19 cellular contexts compared by ENCODE assay signal in genomic region chr15:66588537-66588936, GRCh38. TPM values are rescaled to one million over a fixed set of nuclear protein-coding genes. Genes with fewer than 3 reads are reported as not detected.
DNase-seq lines count a peak whose midpoint lies in the region; ATAC-seq and TF ChIP-seq lines count a peak whose summit lies in the region.
"Had no signal": no experiment of that assay in that cellular context is flagged by ENCODE, and none has a peak within 500 bp of the region (broad histone marks: within the 10 kb centered on the region; RNA-seq: fewer than 3 reads in every experiment).

No MANE protein-coding gene starts in this region.

- H3K79me2 ChIP-seq in DOHH2 (ENCODE audit: control insufficient read depth, low read length), result no peaks in the 10 kb centered on the region

- no peak overlapping the region for H3K9ac ChIP-seq in iPS-18a (ENCODE audit: low read length)

- DNase-seq in HEK293T (ENCODE audit: extremely low spot score) (peak; percentile 61), UCSD-AML1 (lab: John Stamatoyannopoulos, UW; ENCODE audit: unreplicated experiment) (peak; percentile 79), breast epithelium (ENCODE audit: low spot score in 2 of 2) (no peak), CD1c-positive myeloid dendritic cell (ENCODE audit: extremely low spot score) (no peak)
- no peak for DNase-seq in activated T-helper 2 cell treated with anti-CD3 and anti-CD28 coated beads, Interferon-gamma antibody, Interleukin-2, Interleukin-4, amounts not matched to agents 10 μg/mL and 5 μg/mL and 100 μg/mL, durations not matched to agents 14 hours and 24 hours and 36 hours (ENCODE audit: low spot score)
- DNase-seq: activated CD4-positive, CD25-positive, alpha-beta regulatory T cell; activated CD8-positive, alpha-beta memory T cell treated with anti-CD3 and anti-CD28 coated beads, Interleukin-2, amount 50 U/mL, for 48 hours; AML-193; central memory CD4-positive, alpha-beta T cell; glutamatergic neuron; left cardiac atrium; NCI-H1105; NCI-H2227 treated with DMSO at 0.1 percent for 48 hours; stimulated activated CD4-positive, alpha-beta T cell treated with anti-CD3 and anti-CD28 coated beads, Interleukin-12 subunit alpha, Interleukin-12 subunit beta, amount 100 ng/mL, for 4 hours had no signal

- no peak overlapping the region for H3K4me2 ChIP-seq in DOHH2 (ENCODE audit: low read length)

- no peaks in the 10 kb centered on the region for H4K20me1 ChIP-seq in DOHH2 (ENCODE audit: control insufficient read depth, insufficient read depth, low read depth, low read length)

- peaks cover 6% of the 10 kb centered on the region; the same call in 1 of the 2 replicates for H3K4me1 ChIP-seq in DOHH2 (ENCODE audit: control insufficient read depth, low read length)
- H3K4me1 ChIP-seq in iPS-18a (ENCODE audit: control insufficient read depth, low read depth, low read length), result peaks cover 4% of the 10 kb centered on the region
- no peaks in the 10 kb centered on the region for H3K4me1 ChIP-seq in breast epithelium

- H3K9me3 Mint-ChIP-seq in activated T-helper 2 cell treated with anti-CD3 and anti-CD28 coated beads, Interferon-gamma antibody, Interleukin-2, Interleukin-4, amounts not matched to agents 10 μg/mL and 5 μg/mL and 100 μg/mL, durations not matched to agents 14 hours and 24 hours and 36 hours, result no peaks in the 10 kb centered on the region
- H3K9me3 Mint-ChIP-seq: activated naive CD4-positive, alpha-beta T cell treated with anti-CD3 and anti-CD28 coated beads, Interleukin-2, amount 50 U/mL, for 24 hours had no signal

- POLR2A ChIA-PET in HEK293T (lab: Yijun Ruan, JAX), result no interaction called here

- peaks cover 2% of the 10 kb centered on the region; the same call in 1 of the 2 replicates for H3F3A ChIP-seq in DOHH2 (ENCODE audit: control insufficient read depth, insufficient read depth)

- H3K36me3 Mint-ChIP-seq in activated T-helper 2 cell treated with anti-CD3 and anti-CD28 coated beads, Interferon-gamma antibody, Interleukin-2, Interleukin-4, amounts not matched to agents 10 μg/mL and 5 μg/mL and 100 μg/mL, durations not matched to agents 14 hours and 24 hours and 36 hours (ENCODE audit: low read depth), result no peaks in the 10 kb centered on the region
- H3K36me3 Mint-ChIP-seq: activated naive CD4-positive, alpha-beta T cell treated with anti-CD3 and anti-CD28 coated beads, Interleukin-2, amount 50 U/mL, for 24 hours had no signal

- H3K4me1 Mint-ChIP-seq in activated T-helper 2 cell treated with anti-CD3 and anti-CD28 coated beads, Interferon-gamma antibody, Interleukin-2, Interleukin-4, amounts not matched to agents 10 μg/mL and 5 μg/mL and 100 μg/mL, durations not matched to agents 14 hours and 24 hours and 36 hours (ENCODE audit: low read depth), result no peaks in the 10 kb centered on the region
- H3K4me1 Mint-ChIP-seq: activated naive CD4-positive, alpha-beta T cell treated with anti-CD3 and anti-CD28 coated beads, Interleukin-2, amount 50 U/mL, for 24 hours had no signal

- H3K27ac ChIP-seq in DOHH2 (ENCODE audit: low read depth, low read length) (no peak overlapping the region), iPS-18a (ENCODE audit: low read length) (no peak overlapping the region), breast epithelium (no peak overlapping the region)

- TF ChIP-seq POLR2A in breast epithelium (IDR thresholded peaks at IDR 0.05), result no peak

- H3K4me3 ChIP-seq in DOHH2 (ENCODE audit: low read length) (no peak overlapping the region), iPS-18a (ENCODE audit: low read length) (peak overlapping the region; percentile 4), breast epithelium (no peak overlapping the region)

- CTCF ChIA-PET in HEK293T (lab: Yijun Ruan, JAX), result interaction anchor here (0.6 to 2.3 kb wide), 4 partner anchors 12 to 878 kb away, joined by 3 to 6 read pairs (median 4); no protein-coding TSS in a partner anchor

- H3K9me2 ChIP-seq in DOHH2 (replicated peaks; ENCODE audit: control insufficient read depth, low read length), result no peaks in the 10 kb centered on the region

- no peaks in the 10 kb centered on the region for H3K36me3 ChIP-seq in DOHH2 (ENCODE audit: control insufficient read depth, low read length)
- H3K36me3 ChIP-seq in iPS-18a (ENCODE audit: control insufficient read depth, low read depth, low read length), result no peaks in the 10 kb centered on the region
- H3K36me3 ChIP-seq in breast epithelium, result no peaks in the 10 kb centered on the region

- intact Hi-C loops in breast epithelium (cut with DNase I; ENCODE audit: low total_unique reads), result no loop called here
- intact Hi-C loops in activated T-helper 2 cell treated with anti-CD3 and anti-CD28 coated beads, Interferon-gamma antibody, Interleukin-2, Interleukin-4, amounts not matched to agents 10 μg/mL and 5 μg/mL and 100 μg/mL, durations not matched to agents 14 hours and 24 hours and 36 hours (cut with micrococcal nuclease), result no loop called here

- peaks cover 8% of the 10 kb centered on the region for H3K27me3 Mint-ChIP-seq in activated T-helper 2 cell treated with anti-CD3 and anti-CD28 coated beads, Interferon-gamma antibody, Interleukin-2, Interleukin-4, amounts not matched to agents 10 μg/mL and 5 μg/mL and 100 μg/mL, durations not matched to agents 14 hours and 24 hours and 36 hours (ENCODE audit: low read depth)

- ATAC-seq in HG02938 (IDR thresholded peaks at IDR 0.05; ENCODE audit: unreplicated experiment), result no peak
- ATAC-seq: left cardiac atrium, SK-N-SH treated with all-trans-retinoic acid at 6 μM for 48 hours had no signal

- TF ChIP-seq CTCF in DOHH2 (IDR thresholded peaks at IDR 0.05; ENCODE audit: low read depth, low read length, poor library complexity, severe bottlenecking), result peak; percentile 52
- no peak for TF ChIP-seq CTCF in breast epithelium (IDR thresholded peaks at IDR 0.05)

- no peak overlapping the region for H3K27ac Mint-ChIP-seq in activated T-helper 2 cell treated with anti-CD3 and anti-CD28 coated beads, Interferon-gamma antibody, Interleukin-2, Interleukin-4, amounts not matched to agents 10 μg/mL and 5 μg/mL and 100 μg/mL, durations not matched to agents 14 hours and 24 hours and 36 hours
- H3K27ac Mint-ChIP-seq: activated naive CD4-positive, alpha-beta T cell treated with anti-CD3 and anti-CD28 coated beads, Interleukin-2, amount 50 U/mL, for 24 hours had no signal

- H3K27me3 ChIP-seq in DOHH2 (ENCODE audit: control insufficient read depth, low read length) (no peaks in the 10 kb centered on the region), iPS-18a (ENCODE audit: control insufficient read depth, insufficient read depth, low read length) (no peaks in the 10 kb centered on the region), breast epithelium (no peaks in the 10 kb centered on the region)

- H3K9me3 ChIP-seq in DOHH2 (ENCODE audit: control insufficient read depth, insufficient read depth, low read length) (no peaks in the 10 kb centered on the region), iPS-18a (ENCODE audit: control insufficient read depth, low read depth, low read length) (no peaks in the 10 kb centered on the region), breast epithelium (no peaks in the 10 kb centered on the region)

- H3K4me3 Mint-ChIP-seq in activated T-helper 2 cell treated with anti-CD3 and anti-CD28 coated beads, Interferon-gamma antibody, Interleukin-2, Interleukin-4, amounts not matched to agents 10 μg/mL and 5 μg/mL and 100 μg/mL, durations not matched to agents 14 hours and 24 hours and 36 hours (ENCODE audit: low read depth), result no peak overlapping the region
- H3K4me3 Mint-ChIP-seq: activated naive CD4-positive, alpha-beta T cell treated with anti-CD3 and anti-CD28 coated beads, Interleukin-2, amount 50 U/mL, for 24 hours had no signal

TF ChIP-seq in HEK293T, 16 proteins besides CTCF, POLR2A, EP300 and RAD21:
- TF ChIP-seq LEF1 (IDR thresholded peaks at IDR 0.05; ENCODE audit: borderline replicate concordance) (no peak), FOXK2 (IDR thresholded peaks at IDR 0.05) (no peak), FOXA1 (IDR thresholded peaks at IDR 0.05) (no peak), HDGF (IDR thresholded peaks at IDR 0.05; ENCODE audit: borderline replicate concordance) (no peak), SUZ12 (IDR thresholded peaks at IDR 0.05) (no peak), L3MBTL2 (conservative IDR thresholded peaks at IDR 0.05) (no peak), BHLHE40 (IDR thresholded peaks at IDR 0.05; ENCODE audit: borderline replicate concordance) (no peak), SP1 (IDR thresholded peaks at IDR 0.05) (no peak), FOXM1 (IDR thresholded peaks at IDR 0.05; ENCODE audit: borderline replicate concordance) (no peak), CTBP1 (IDR thresholded peaks at IDR 0.05; ENCODE audit: borderline replicate concordance) (no peak), ELF4 (IDR thresholded peaks at IDR 0.05) (no peak)
- TF ChIP-seq, protein P1, sequence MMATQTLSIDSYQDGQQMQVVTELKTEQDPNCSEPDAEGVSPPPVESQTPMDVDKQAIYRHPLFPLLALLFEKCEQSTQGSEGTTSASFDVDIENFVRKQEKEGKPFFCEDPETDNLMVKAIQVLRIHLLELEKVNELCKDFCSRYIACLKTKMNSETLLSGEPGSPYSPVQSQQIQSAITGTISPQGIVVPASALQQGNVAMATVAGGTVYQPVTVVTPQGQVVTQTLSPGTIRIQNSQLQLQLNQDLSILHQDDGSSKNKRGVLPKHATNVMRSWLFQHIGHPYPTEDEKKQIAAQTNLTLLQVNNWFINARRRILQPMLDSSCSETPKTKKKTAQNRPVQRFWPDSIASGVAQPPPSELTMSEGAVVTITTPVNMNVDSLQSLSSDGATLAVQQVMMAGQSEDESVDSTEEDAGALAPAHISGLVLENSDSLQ (IDR thresholded peaks at IDR 0.05), result no peak

RNA-seq across cellular contexts. Expression of gene LCTL, which starts 22.7 kb away (rescaled TPM):
- total RNA-seq in breast epithelium, result not detected
- not detected in 2 replicates for total RNA-seq in activated T-helper 2 cell treated with anti-CD3 and anti-CD28 coated beads, Interferon-gamma antibody, Interleukin-2, Interleukin-4, amounts not matched to agents 10 μg/mL and 5 μg/mL and 100 μg/mL, durations not matched to agents 14 hours and 24 hours and 36 hours
- total RNA-seq: left cardiac atrium had no signal

Comparison
In these comparisons a context has a peak if more than half of its experiments do, and no peak if none do; other contexts are left out.
1. DNase-seq: peak in HEK293T (single experiment) and UCSD-AML1 (single experiment); none in breast epithelium (0 of 2), CD1c-positive myeloid dendritic cell (single experiment) and activated T-helper 2 cell treated with anti-CD3 and anti-CD28 coated beads, Interferon-gamma antibody, Interleukin-2, Interleukin-4, amounts not matched to agents 10 μg/mL and 5 μg/mL and 100 μg/mL, durations not matched to agents 14 hours and 24 hours and 36 hours (single experiment).